In the genomic region with DNA sequence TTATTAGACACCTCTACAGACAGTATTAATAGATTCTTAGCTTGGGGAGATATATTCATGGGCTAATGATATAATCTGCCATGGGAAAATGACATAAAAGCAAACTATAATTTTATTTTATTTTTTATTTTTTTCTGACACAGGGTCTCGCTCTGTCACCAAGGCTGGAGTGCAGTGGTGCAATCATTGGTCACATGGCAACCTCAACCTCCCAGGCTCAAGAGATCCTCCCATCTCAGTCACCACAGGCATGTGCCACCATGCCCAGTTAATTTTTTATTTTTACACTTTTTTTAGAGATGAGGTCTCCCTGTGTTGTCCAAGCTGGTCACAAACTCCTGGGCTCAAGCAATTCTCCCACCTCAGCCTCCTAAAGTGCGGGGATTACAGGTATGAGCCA, we compare ENCODE assay signal across 1 cellular context.
TF ChIP-seq lines count a peak whose summit lies in the region.

No MANE protein-coding gene starts in this region.

TF ChIP-seq in K562, 482 proteins besides CTCF, POLR2A, EP300 and RAD21 (continued from another document):
- TF ChIP-seq, protein P1, sequence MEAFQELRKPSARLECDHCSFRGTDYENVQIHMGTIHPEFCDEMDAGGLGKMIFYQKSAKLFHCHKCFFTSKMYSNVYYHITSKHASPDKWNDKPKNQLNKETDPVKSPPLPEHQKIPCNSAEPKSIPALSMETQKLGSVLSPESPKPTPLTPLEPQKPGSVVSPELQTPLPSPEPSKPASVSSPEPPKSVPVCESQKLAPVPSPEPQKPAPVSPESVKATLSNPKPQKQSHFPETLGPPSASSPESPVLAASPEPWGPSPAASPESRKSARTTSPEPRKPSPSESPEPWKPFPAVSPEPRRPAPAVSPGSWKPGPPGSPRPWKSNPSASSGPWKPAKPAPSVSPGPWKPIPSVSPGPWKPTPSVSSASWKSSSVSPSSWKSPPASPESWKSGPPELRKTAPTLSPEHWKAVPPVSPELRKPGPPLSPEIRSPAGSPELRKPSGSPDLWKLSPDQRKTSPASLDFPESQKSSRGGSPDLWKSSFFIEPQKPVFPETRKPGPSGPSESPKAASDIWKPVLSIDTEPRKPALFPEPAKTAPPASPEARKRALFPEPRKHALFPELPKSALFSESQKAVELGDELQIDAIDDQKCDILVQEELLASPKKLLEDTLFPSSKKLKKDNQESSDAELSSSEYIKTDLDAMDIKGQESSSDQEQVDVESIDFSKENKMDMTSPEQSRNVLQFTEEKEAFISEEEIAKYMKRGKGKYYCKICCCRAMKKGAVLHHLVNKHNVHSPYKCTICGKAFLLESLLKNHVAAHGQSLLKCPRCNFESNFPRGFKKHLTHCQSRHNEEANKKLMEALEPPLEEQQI (IDR thresholded peaks at IDR 0.05): no peak
- TF ChIP-seq, protein P2, sequence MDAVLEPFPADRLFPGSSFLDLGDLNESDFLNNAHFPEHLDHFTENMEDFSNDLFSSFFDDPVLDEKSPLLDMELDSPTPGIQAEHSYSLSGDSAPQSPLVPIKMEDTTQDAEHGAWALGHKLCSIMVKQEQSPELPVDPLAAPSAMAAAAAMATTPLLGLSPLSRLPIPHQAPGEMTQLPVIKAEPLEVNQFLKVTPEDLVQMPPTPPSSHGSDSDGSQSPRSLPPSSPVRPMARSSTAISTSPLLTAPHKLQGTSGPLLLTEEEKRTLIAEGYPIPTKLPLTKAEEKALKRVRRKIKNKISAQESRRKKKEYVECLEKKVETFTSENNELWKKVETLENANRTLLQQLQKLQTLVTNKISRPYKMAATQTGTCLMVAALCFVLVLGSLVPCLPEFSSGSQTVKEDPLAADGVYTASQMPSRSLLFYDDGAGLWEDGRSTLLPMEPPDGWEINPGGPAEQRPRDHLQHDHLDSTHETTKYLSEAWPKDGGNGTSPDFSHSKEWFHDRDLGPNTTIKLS (IDR thresholded peaks at IDR 0.05; ENCODE audit: borderline replicate concordance, low read depth): no peak
